ENCODE assay signal across 39 cellular contexts in the genomic region with DNA sequence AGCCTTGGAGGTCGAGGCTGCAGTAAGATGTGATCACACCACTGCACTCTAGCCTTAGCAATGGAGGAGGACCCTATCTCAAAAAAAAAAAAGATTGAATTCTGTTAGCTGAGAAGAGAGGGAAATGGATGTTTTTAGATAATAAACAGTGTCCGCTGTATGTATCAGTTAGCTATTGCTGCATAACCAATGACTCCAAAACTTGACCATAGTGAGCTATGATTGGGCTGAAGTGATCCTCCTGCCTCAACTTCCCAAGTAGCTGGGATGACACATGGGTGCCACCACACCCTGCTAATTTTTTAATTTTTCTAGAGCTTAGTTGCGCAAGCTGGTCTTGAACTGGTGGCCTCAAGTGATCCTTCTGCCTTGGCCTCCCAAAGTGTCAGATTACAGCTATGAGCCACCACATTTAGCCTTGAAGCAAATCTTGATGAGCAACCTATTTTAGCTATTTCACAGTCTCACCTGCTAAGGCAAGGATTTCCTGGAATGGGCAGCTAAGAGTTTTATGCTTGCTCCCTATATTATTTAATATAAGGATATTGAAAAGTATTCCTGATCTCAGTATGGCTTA.
"Had no signal": no experiment of that assay in that cellular context is flagged by ENCODE, and none has a peak within 500 bp of the region (broad histone marks: within the 10 kb centered on the region; RNA-seq: fewer than 3 reads in every experiment).

No MANE protein-coding gene starts in this region.

- ATAC-seq: activated CD8-positive, alpha-beta T cell treated with anti-CD3 and anti-CD28 coated beads for 36 hours; activated naive CD4-positive, alpha-beta T cell treated with anti-CD3 and anti-CD28 coated beads, Interleukin-2, amount 50 U/mL, for 72 hours; activated T-cell treated with anti-CD3 and anti-CD28 coated beads, Interleukin-2, amount 50 U/mL, for 4 hours; activated T-cell treated with anti-CD3 and anti-CD28 coated beads, Interleukin-2, amount 50 U/mL, for 72 hours; activated T-helper 17 cell treated with anti-CD3 and anti-CD28 coated beads, Interleukin-2, amount 50 U/mL, for 72 hours; body of pancreas had no signal

- H3K4me3 ChIP-seq: adrenal gland, body of pancreas, breast epithelium had no signal

- H3K36me3 ChIP-seq: adrenal gland, brain microvascular endothelial cell, breast epithelium had no signal

- H3K9me3 Mint-ChIP-seq: activated B cell treated with CpG ODN at 0.5 μM for 24 hours; activated CD4-positive, alpha-beta T cell treated with anti-CD3 and anti-CD28 coated beads, Interleukin-2, amount 10 ng/mL, durations not matched to agents 24 days and 14 days; activated CD8-positive, alpha-beta T cell treated with anti-CD3 and anti-CD28 coated beads for 36 hours; activated naive CD4-positive, alpha-beta T cell treated with anti-CD3 and anti-CD28 coated beads for 36 hours; activated naive CD8-positive, alpha-beta T cell treated with anti-CD3 and anti-CD28 coated beads for 36 hours; activated T-cell treated with anti-CD3 and anti-CD28 coated beads, Interleukin-2, amount 50 U/mL, for 4 hours; activated T-cell treated with anti-CD3 and anti-CD28 coated beads, Interleukin-2, amount 50 U/mL, for 72 hours; activated T-helper 1 cell treated with anti-CD3 and anti-CD28 coated beads, Interleukin-12 subunit alpha, Interleukin-12 subunit beta, Interleukin-2, Interleukin-4 antibody, amounts not matched to agents 30 ng/mL and 10 ng/mL and 1 ng/mL, durations not matched to agents 14 hours and 24 hours and 36 hours; activated T-helper 17 cell treated with anti-CD3 and anti-CD28 coated beads, Interleukin-2, amount 50 U/mL, for 72 hours; central memory CD8-positive, alpha-beta T cell; T-helper 1 cell treated with Interleukin-12 subunit alpha and Interleukin-12 subunit beta and Interleukin-4 antibody, amounts not matched to agents 30 μg/mL and 1 μg/mL, for 36 hours; T-helper 2 cell treated with Interferon-gamma antibody and Interleukin-4, amounts not matched to agents 5 μg/mL and 100 μg/mL, for 36 hours had no signal

- H3K4me3 Mint-ChIP-seq: activated B cell treated with CpG ODN at 0.5 μM for 24 hours; activated CD4-positive, alpha-beta T cell treated with anti-CD3 and anti-CD28 coated beads, Interleukin-2, amount 10 ng/mL, durations not matched to agents 24 days and 14 days; activated CD8-positive, alpha-beta T cell treated with anti-CD3 and anti-CD28 coated beads for 36 hours; activated naive CD4-positive, alpha-beta T cell treated with anti-CD3 and anti-CD28 coated beads for 36 hours; activated naive CD8-positive, alpha-beta T cell treated with anti-CD3 and anti-CD28 coated beads for 36 hours; activated T-cell treated with anti-CD3 and anti-CD28 coated beads, Interleukin-2, amount 50 U/mL, for 4 hours; activated T-cell treated with anti-CD3 and anti-CD28 coated beads, Interleukin-2, amount 50 U/mL, for 72 hours; activated T-helper 1 cell treated with anti-CD3 and anti-CD28 coated beads, Interleukin-12 subunit alpha, Interleukin-12 subunit beta, Interleukin-2, Interleukin-4 antibody, amounts not matched to agents 30 ng/mL and 10 ng/mL and 1 ng/mL, durations not matched to agents 14 hours and 24 hours and 36 hours; activated T-helper 17 cell treated with anti-CD3 and anti-CD28 coated beads, Interleukin-2, amount 50 U/mL, for 72 hours; central memory CD8-positive, alpha-beta T cell; T-helper 1 cell treated with Interleukin-12 subunit alpha and Interleukin-12 subunit beta and Interleukin-4 antibody, amounts not matched to agents 30 μg/mL and 1 μg/mL, for 36 hours; T-helper 2 cell treated with Interferon-gamma antibody and Interleukin-4, amounts not matched to agents 5 μg/mL and 100 μg/mL, for 36 hours had no signal

- H3K27ac Mint-ChIP-seq: activated B cell treated with CpG ODN at 0.5 μM for 24 hours; activated CD4-positive, alpha-beta T cell treated with anti-CD3 and anti-CD28 coated beads, Interleukin-2, amount 10 ng/mL, durations not matched to agents 24 days and 14 days; activated CD8-positive, alpha-beta T cell treated with anti-CD3 and anti-CD28 coated beads for 36 hours; activated naive CD4-positive, alpha-beta T cell treated with anti-CD3 and anti-CD28 coated beads for 36 hours; activated naive CD4-positive, alpha-beta T cell treated with anti-CD3 and anti-CD28 coated beads, Interleukin-2, amount 50 U/mL, for 72 hours; activated naive CD8-positive, alpha-beta T cell treated with anti-CD3 and anti-CD28 coated beads for 36 hours; activated T-cell treated with anti-CD3 and anti-CD28 coated beads, Interleukin-2, amount 50 U/mL, for 72 hours; activated T-helper 1 cell treated with anti-CD3 and anti-CD28 coated beads, Interleukin-12 subunit alpha, Interleukin-12 subunit beta, Interleukin-2, Interleukin-4 antibody, amounts not matched to agents 30 ng/mL and 10 ng/mL and 1 ng/mL, durations not matched to agents 14 hours and 24 hours and 36 hours; activated T-helper 17 cell treated with anti-CD3 and anti-CD28 coated beads, Interleukin-2, amount 50 U/mL, for 72 hours; T-helper 1 cell treated with Interleukin-12 subunit alpha and Interleukin-12 subunit beta and Interleukin-4 antibody, amounts not matched to agents 30 μg/mL and 1 μg/mL, for 36 hours; T-helper 2 cell treated with Interferon-gamma antibody and Interleukin-4, amounts not matched to agents 5 μg/mL and 100 μg/mL, for 36 hours had no signal

- FAIRE-seq: astrocyte, TTC549 had no signal

- DNase-seq: activated B cell treated with CpG ODN at 0.5 μM for 24 hours; activated CD4-positive, alpha-beta T cell treated with anti-CD3 and anti-CD28 coated beads for 4 hours; activated CD4-positive, alpha-beta T cell treated with anti-CD3 and anti-CD28 coated beads, Interleukin-2, amount 10 ng/mL, durations not matched to agents 24 days and 14 days; activated CD4-positive, alpha-beta T cell treated with anti-CD3 and anti-CD28 coated beads, Interleukin-2, amount 50 U/mL, for 1 hour; activated CD4-positive, alpha-beta T cell treated with anti-CD3 and anti-CD28 coated beads, Interleukin-2, amount 50 U/mL, for 4 hours; activated CD4-positive, CD25-positive, alpha-beta regulatory T cell treated with anti-CD3 and anti-CD28 coated beads, Interleukin-2, amount 50 U/mL, for 72 hours; activated CD8-positive, alpha-beta memory T cell treated with anti-CD3 and anti-CD28 coated beads, Interleukin-2, amount 50 U/mL, for 4 hours; activated CD8-positive, alpha-beta T cell treated with anti-CD3 and anti-CD28 coated beads for 36 hours; activated effector memory CD4-positive, alpha-beta T cell treated with anti-CD3 and anti-CD28 coated beads, Interleukin-2, amount 50 U/mL, for 16 hours; activated gamma-delta T cell treated with Interleukin-2 at 50 U/mL for 16 hours; activated naive CD4-positive, alpha-beta T cell; activated naive CD4-positive, alpha-beta T cell treated with anti-CD3 and anti-CD28 coated beads for 36 hours; activated naive CD4-positive, alpha-beta T cell treated with anti-CD3 and anti-CD28 coated beads, Interleukin-2, amount 50 U/mL, for 16 hours; activated naive CD8-positive, alpha-beta T cell treated with anti-CD3 and anti-CD28 coated beads for 36 hours; activated T-cell treated with anti-CD3 and anti-CD28 coated beads for 4 hours; activated T-cell treated with anti-CD3 and anti-CD28 coated beads, Interleukin-2, amount 50 U/mL, for 1 hour; activated T-cell treated with anti-CD3 and anti-CD28 coated beads, Interleukin-2, amount 50 U/mL, for 4 hours; activated T-cell treated with anti-CD3 and anti-CD28 coated beads, Interleukin-2, amount 50 U/mL, for 72 hours; adrenal gland; amniotic stem cell; aorta; body of pancreas; brain microvascular endothelial cell; caudate nucleus; cerebellar nuclear complex; SW 1271; T-helper 1 cell; T-helper 2 cell; T-helper 9 cell had no signal

- H3K9me3 ChIP-seq: adrenal gland, body of pancreas, breast epithelium had no signal

- H3K4me1 ChIP-seq: adrenal gland, breast epithelium had no signal

- H3K27ac ChIP-seq: adrenal gland, body of pancreas, brain microvascular endothelial cell, breast epithelium, VCaP had no signal

- H3K27me3 ChIP-seq: adrenal gland, body of pancreas, brain microvascular endothelial cell, breast epithelium had no signal

- H3K27me3 Mint-ChIP-seq: activated B cell treated with CpG ODN at 0.5 μM for 24 hours; activated CD4-positive, alpha-beta T cell treated with anti-CD3 and anti-CD28 coated beads, Interleukin-2, amount 10 ng/mL, durations not matched to agents 24 days and 14 days; activated CD8-positive, alpha-beta T cell treated with anti-CD3 and anti-CD28 coated beads for 36 hours; activated naive CD8-positive, alpha-beta T cell treated with anti-CD3 and anti-CD28 coated beads for 36 hours; activated T-helper 17 cell treated with anti-CD3 and anti-CD28 coated beads, Interleukin-2, amount 50 U/mL, for 72 hours; central memory CD8-positive, alpha-beta T cell had no signal

- H3K36me3 Mint-ChIP-seq: activated naive CD4-positive, alpha-beta T cell treated with anti-CD3 and anti-CD28 coated beads, Interleukin-2, amount 50 U/mL, for 72 hours; activated naive CD8-positive, alpha-beta T cell treated with anti-CD3 and anti-CD28 coated beads for 36 hours had no signal
